ENCODE assay signal across 22 cellular contexts in the genomic region with DNA sequence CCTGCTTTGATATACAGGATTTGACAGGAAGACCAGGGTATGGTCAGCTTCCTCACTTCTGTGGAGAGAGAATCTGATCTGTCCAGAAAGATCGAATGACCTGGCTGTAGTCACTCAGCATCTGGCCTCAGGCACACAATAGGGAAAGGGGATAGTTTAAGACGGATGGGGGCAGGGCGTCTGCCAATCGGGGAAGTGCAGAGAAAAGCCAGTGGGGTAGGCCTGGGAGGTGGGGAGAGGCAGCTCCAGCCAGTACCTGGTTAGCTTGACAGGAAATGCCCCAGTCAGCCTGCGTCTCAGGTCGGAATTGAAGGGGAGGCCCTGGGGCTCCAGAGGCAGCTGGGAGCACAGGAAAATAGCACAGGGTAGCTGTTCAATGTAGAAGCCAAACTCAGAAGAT. TPM values are rescaled to one million over a fixed set of nuclear protein-coding genes. Genes with fewer than 3 reads are reported as not detected.
DNase-seq lines count a peak whose midpoint lies in the region; ATAC-seq and TF ChIP-seq lines count a peak whose summit lies in the region.
"Had no signal": no experiment of that assay in that cellular context is flagged by ENCODE, and none has a peak within 500 bp of the region (broad histone marks: within the 10 kb centered on the region; RNA-seq: fewer than 3 reads in every experiment).

No MANE protein-coding gene starts in this region.

- no peak for TF ChIP-seq CTCF in coronary artery (IDR thresholded peaks at IDR 0.05)

- no peaks in the 10 kb centered on the region for H3K79me2 ChIP-seq in trophoblast cell (ENCODE audit: control insufficient read depth, insufficient read depth, low read length, poor library complexity)

- H3K79me1 ChIP-seq in trophoblast cell (ENCODE audit: low read length) = peaks cover 10% of the 10 kb centered on the region

- H3K9me3 ChIP-seq in iPS DF 6.9 (ENCODE audit: control insufficient read depth, insufficient read depth, low read length) (no peaks in the 10 kb centered on the region), trophoblast cell (ENCODE audit: insufficient read depth, low read depth, low read length) (no peaks in the 10 kb centered on the region), MG63 (no peaks in the 10 kb centered on the region)
- H3K9me3 ChIP-seq: spleen, thyroid gland had no signal

- intact Hi-C loops in activated CD4-positive, alpha-beta T cell treated with anti-CD3 and anti-CD28 coated beads, Interleukin-2, amount 10 ng/mL, durations not matched to agents 24 days and 14 days (cut with micrococcal nuclease) = no loop called here

- H3K4me1 ChIP-seq in iPS DF 6.9 (ENCODE audit: control insufficient read depth, insufficient read depth, low read length) = peaks cover 3% of the 10 kb centered on the region; the same call in 1 of the 2 replicates
- peaks cover 20% of the 10 kb centered on the region in 2 experiments for H3K4me1 ChIP-seq in trophoblast cell (ENCODE audit: control insufficient read depth in 1 of 2, insufficient read depth in 2 of 2, low read length in 2 of 2)
- H3K4me1 ChIP-seq: thyroid gland had no signal

- H3K36me3 ChIP-seq in iPS DF 6.9 (ENCODE audit: control insufficient read depth, insufficient read depth, low read length) (peaks cover 2% of the 10 kb centered on the region; the same call in 1 of the 2 replicates), trophoblast cell (ENCODE audit: control insufficient read depth in 1 of 2, insufficient read depth in 2 of 2, low read length in 2 of 2) (peaks cover 39 to 41% of the 10 kb centered on the region in 2 experiments), MG63 (peaks cover 10% of the 10 kb centered on the region)

- no peak overlapping the region for H3K27ac ChIP-seq in iPS DF 6.9 (ENCODE audit: low read length)
- peak overlapping the region; percentile 96 for H3K27ac ChIP-seq in trophoblast cell (ENCODE audit: low read depth, low read length)
- no peak overlapping the region for H3K27ac ChIP-seq in coronary artery
- H3K27ac ChIP-seq: spleen, thyroid gland had no signal

- peaks cover 11% of the 10 kb centered on the region for H3K4me1 Mint-ChIP-seq in activated CD4-positive, alpha-beta T cell treated with anti-CD3 and anti-CD28 coated beads, Interleukin-2, amount 10 ng/mL, durations not matched to agents 24 days and 14 days
- H3K4me1 Mint-ChIP-seq in activated CD8-positive, alpha-beta T cell treated with anti-CD3 and anti-CD28 coated beads, Interleukin-2, amount 10 ng/mL, durations not matched to agents 7 days and 5 days (ENCODE audit: low read depth) = peaks cover 16% of the 10 kb centered on the region

- H3K9ac ChIP-seq in trophoblast cell (ENCODE audit: low read length) = no peak overlapping the region

- no peak overlapping the region for H3K23ac ChIP-seq in trophoblast cell (ENCODE audit: low read length)

- no peak overlapping the region for H2AFZ ChIP-seq in trophoblast cell (ENCODE audit: insufficient read depth, low read length, poor library complexity)

- H3K18ac ChIP-seq in trophoblast cell (ENCODE audit: low read length) = no peak overlapping the region

- H3K9me3 Mint-ChIP-seq in activated CD4-positive, alpha-beta T cell treated with anti-CD3 and anti-CD28 coated beads, Interleukin-2, amount 10 ng/mL, durations not matched to agents 24 days and 14 days = no peaks in the 10 kb centered on the region
- no peaks in the 10 kb centered on the region for H3K9me3 Mint-ChIP-seq in activated CD8-positive, alpha-beta T cell treated with anti-CD3 and anti-CD28 coated beads, Interleukin-2, amount 10 ng/mL, durations not matched to agents 7 days and 5 days (ENCODE audit: insufficient read depth)

- H3K4me3 ChIP-seq in iPS DF 6.9 (ENCODE audit: low read length) (no peak overlapping the region), trophoblast cell (ENCODE audit: low read depth, low read length) (no peak overlapping the region), MG63 (no peak overlapping the region), coronary artery (no peak overlapping the region)
- H3K4me3 ChIP-seq: spleen, thyroid gland had no signal

- H2BK5ac ChIP-seq in trophoblast cell (ENCODE audit: low read depth, low read length, poor library complexity) = peak overlapping the region; percentile 44

- WGBS in iPS DF 6.9 (ENCODE audit: insufficient coverage, insufficient read length) = no CpG with 5 or more reads among the region's 6 CpGs
- no CpG with 5 or more reads among the region's 6 CpGs for WGBS in trophoblast cell (ENCODE audit: extremely low coverage, insufficient coverage, insufficient read length)

- H3K14ac ChIP-seq in trophoblast cell (ENCODE audit: low read length) = peak overlapping the region; percentile 63

- H3K27ac Mint-ChIP-seq in activated CD4-positive, alpha-beta T cell treated with anti-CD3 and anti-CD28 coated beads, Interleukin-2, amount 10 ng/mL, durations not matched to agents 24 days and 14 days = peak overlapping the region; percentile 27
- peak overlapping the region; percentile 69 for H3K27ac Mint-ChIP-seq in activated CD8-positive, alpha-beta T cell treated with anti-CD3 and anti-CD28 coated beads, Interleukin-2, amount 10 ng/mL, durations not matched to agents 7 days and 5 days

- CTCF ChIA-PET in activated CD8-positive, alpha-beta T cell treated with anti-CD3 and anti-CD28 coated beads, Interleukin-2, amount 10 ng/mL, durations not matched to agents 7 days and 5 days (lab: Charles Lee) = interaction anchor here (1.0 kb wide), 1 partner anchor 15 kb away, joined by 3 read pairs; no protein-coding TSS in a partner anchor

- ATAC-seq in activated CD8-positive, alpha-beta T cell treated with anti-CD3 and anti-CD28 coated beads, Interleukin-2, amount 10 ng/mL, durations not matched to agents 7 days and 5 days = peak; percentile 30
- ATAC-seq: left lobe of liver had no signal

- H3K36me3 Mint-ChIP-seq in activated CD4-positive, alpha-beta T cell treated with anti-CD3 and anti-CD28 coated beads, Interleukin-2, amount 10 ng/mL, durations not matched to agents 24 days and 14 days (ENCODE audit: low read depth) = peaks cover 34% of the 10 kb centered on the region
- H3K36me3 Mint-ChIP-seq in activated CD8-positive, alpha-beta T cell treated with anti-CD3 and anti-CD28 coated beads, Interleukin-2, amount 10 ng/mL, durations not matched to agents 7 days and 5 days (ENCODE audit: low read depth) = peaks cover 13% of the 10 kb centered on the region

- no peak overlapping the region for H2BK12ac ChIP-seq in trophoblast cell (ENCODE audit: low read length)

- peak overlapping the region; percentile 81 for H2BK120ac ChIP-seq in trophoblast cell (ENCODE audit: insufficient read depth, low read length, poor library complexity)

- H2AK5ac ChIP-seq in trophoblast cell (ENCODE audit: low read length) = no peak overlapping the region

- H3K27me3 ChIP-seq in iPS DF 6.9 (ENCODE audit: control insufficient read depth, insufficient read depth, low read length) (no peaks in the 10 kb centered on the region), trophoblast cell (ENCODE audit: insufficient read depth, low read length) (no peaks in the 10 kb centered on the region), MG63 (no peaks in the 10 kb centered on the region)
- H3K27me3 ChIP-seq: spleen, thyroid gland had no signal

- no peak overlapping the region for H3K4ac ChIP-seq in trophoblast cell (ENCODE audit: low read depth, low read length)

- peak overlapping the region; percentile 35 for H3K4me2 ChIP-seq in trophoblast cell (ENCODE audit: low read length)

- no peak overlapping the region for H3K4me3 Mint-ChIP-seq in activated CD4-positive, alpha-beta T cell treated with anti-CD3 and anti-CD28 coated beads, Interleukin-2, amount 10 ng/mL, durations not matched to agents 24 days and 14 days
- H3K4me3 Mint-ChIP-seq in activated CD8-positive, alpha-beta T cell treated with anti-CD3 and anti-CD28 coated beads, Interleukin-2, amount 10 ng/mL, durations not matched to agents 7 days and 5 days = no peak overlapping the region

- DNase-seq in activated CD4-positive, alpha-beta T cell treated with anti-CD3 and anti-CD28 coated beads, Interleukin-2, amount 10 ng/mL, durations not matched to agents 24 days and 14 days = no peak
- DNase-seq in activated CD4-positive, alpha-beta T cell treated with anti-CD3 and anti-CD28 coated beads, Interleukin-2, amount 50 U/mL, for 1 hour = no peak
- no peak for DNase-seq in activated CD8-positive, alpha-beta T cell treated with anti-CD3 and anti-CD28 coated beads, Interleukin-2, amount 10 ng/mL, durations not matched to agents 7 days and 5 days
- peak; percentile 63 for DNase-seq in iPS DF 6.9 (ENCODE audit: low read depth, low spot score)
- DNase-seq in trophoblast cell = no peak
- DNase-seq in stimulated activated CD4-positive, alpha-beta T cell treated with anti-CD3 and anti-CD28 coated beads, Interleukin-4, amount 100 ng/mL, for 4 hours = no peak
- no peak for DNase-seq in MG63
- no peak for DNase-seq in coronary artery (ENCODE audit: low spot score)
- DNase-seq: activated CD8-positive, alpha-beta memory T cell treated with anti-CD3 and anti-CD28 coated beads, Interleukin-2, amount 50 U/mL, for 48 hours; aorta; COR-L47; effector CD4-positive, alpha-beta T cell; GOT3; MM.1S; NCI-H2107; occipital lobe; Right ventricle myocardium superior; spleen; thyroid gland had no signal

- H4K91ac ChIP-seq in trophoblast cell (ENCODE audit: low read depth, low read length) = peak overlapping the region; percentile 79

- POLR2A ChIA-PET in activated CD8-positive, alpha-beta T cell treated with anti-CD3 and anti-CD28 coated beads, Interleukin-2, amount 10 ng/mL, durations not matched to agents 7 days and 5 days (lab: Charles Lee) = no interaction called here

- H3K27me3 Mint-ChIP-seq in activated CD4-positive, alpha-beta T cell treated with anti-CD3 and anti-CD28 coated beads, Interleukin-2, amount 10 ng/mL, durations not matched to agents 24 days and 14 days = no peaks in the 10 kb centered on the region
- H3K27me3 Mint-ChIP-seq in activated CD8-positive, alpha-beta T cell treated with anti-CD3 and anti-CD28 coated beads, Interleukin-2, amount 10 ng/mL, durations not matched to agents 7 days and 5 days (ENCODE audit: low read depth) = no peaks in the 10 kb centered on the region

- no peak overlapping the region for H4K12ac ChIP-seq in trophoblast cell (ENCODE audit: low read depth, low read length)

- no peak overlapping the region for H4K8ac ChIP-seq in trophoblast cell (ENCODE audit: low read depth, low read length)

RNA-seq across cellular contexts. Expression of a gene that starts 12.4 kb away (rescaled TPM):
- 35.5 and 35.7 TPM in 2 replicates for total RNA-seq in activated CD4-positive, alpha-beta T cell treated with anti-CD3 and anti-CD28 coated beads, Interleukin-2, amount 10 ng/mL, durations not matched to agents 24 days and 14 days
- 10 to 100 TPM; 29.3 to 30.1 TPM for total RNA-seq in activated CD8-positive, alpha-beta T cell treated with anti-CD3 and anti-CD28 coated beads, Interleukin-2, amount 10 ng/mL, durations not matched to agents 7 days and 5 days
- polyA plus RNA-seq in trophoblast cell (2013) = 25.7 and 26.0 TPM in 2 replicates
- 11.6 and 23.8 TPM in 2 replicates for total RNA-seq in MG63 (2014; rRNA removed; shearing (Covaris generic); ENCODE audit: low replicate concordance)

RNA-seq across cellular contexts. Expression of a gene that starts 22.3 kb away (rescaled TPM):
- total RNA-seq in activated CD4-positive, alpha-beta T cell treated with anti-CD3 and anti-CD28 coated beads, Interleukin-2, amount 10 ng/mL, durations not matched to agents 24 days and 14 days = not detected in 2 replicates
- total RNA-seq in activated CD8-positive, alpha-beta T cell treated with anti-CD3 and anti-CD28 coated beads, Interleukin-2, amount 10 ng/mL, durations not matched to agents 7 days and 5 days = not detected
- not detected in 2 replicates for polyA plus RNA-seq in trophoblast cell (2013)
- not detected in 2 replicates for total RNA-seq in MG63 (2014; rRNA removed; shearing (Covaris generic); ENCODE audit: low replicate concordance)
- total RNA-seq: A673, aorta, left lobe of liver, occipital lobe, Right ventricle myocardium superior, spleen, thyroid gland had no signal
- polyA plus RNA-seq: aorta, spleen had no signal

RNA-seq across cellular contexts. Expression of a gene that starts 32.4 kb away (rescaled TPM):
- 36.4 and 37.0 TPM in 2 replicates for total RNA-seq in activated CD4-positive, alpha-beta T cell treated with anti-CD3 and anti-CD28 coated beads, Interleukin-2, amount 10 ng/mL, durations not matched to agents 24 days and 14 days
- 10 to 100 TPM; 30.4 to 31.3 TPM for total RNA-seq in activated CD8-positive, alpha-beta T cell treated with anti-CD3 and anti-CD28 coated beads, Interleukin-2, amount 10 ng/mL, durations not matched to agents 7 days and 5 days
- polyA plus RNA-seq in trophoblast cell (2013) = 23.4 and 24.3 TPM in 2 replicates
- total RNA-seq in MG63 (2014; rRNA removed; shearing (Covaris generic); ENCODE audit: low replicate concordance) = 31.8 and 103 TPM in 2 replicates

RNA-seq across cellular contexts. Expression of a gene that starts 44.1 kb away (rescaled TPM):
- total RNA-seq in activated CD4-positive, alpha-beta T cell treated with anti-CD3 and anti-CD28 coated beads, Interleukin-2, amount 10 ng/mL, durations not matched to agents 24 days and 14 days = not detected in 2 replicates
- total RNA-seq in activated CD8-positive, alpha-beta T cell treated with anti-CD3 and anti-CD28 coated beads, Interleukin-2, amount 10 ng/mL, durations not matched to agents 7 days and 5 days = not detected
- polyA plus RNA-seq in trophoblast cell (2013) = 0.03 and 0.04 TPM in 2 replicates
- not detected in 2 replicates for total RNA-seq in MG63 (2014; rRNA removed; shearing (Covaris generic); ENCODE audit: low replicate concordance)
- total RNA-seq: A673, aorta, frontal cortex, left lobe of liver, occipital lobe, Right ventricle myocardium superior, spleen, thyroid gland had no signal
- polyA plus RNA-seq: aorta had no signal

RNA-seq across cellular contexts. Expression of a gene that starts 48.6 kb away (rescaled TPM):
- not detected in 2 replicates for total RNA-seq in activated CD4-positive, alpha-beta T cell treated with anti-CD3 and anti-CD28 coated beads, Interleukin-2, amount 10 ng/mL, durations not matched to agents 24 days and 14 days
- not detected for total RNA-seq in activated CD8-positive, alpha-beta T cell treated with anti-CD3 and anti-CD28 coated beads, Interleukin-2, amount 10 ng/mL, durations not matched to agents 7 days and 5 days
- not detected in 2 replicates for polyA plus RNA-seq in trophoblast cell (2013)
- not detected in 2 replicates for total RNA-seq in MG63 (2014; rRNA removed; shearing (Covaris generic); ENCODE audit: low replicate concordance)
- total RNA-seq: A673, aorta, frontal cortex, left lobe of liver, occipital lobe, Right ventricle myocardium superior, spleen, thyroid gland had no signal
- polyA plus RNA-seq: aorta, spleen had no signal
